16 cellular contexts compared by ENCODE assay signal in the genomic region with DNA sequence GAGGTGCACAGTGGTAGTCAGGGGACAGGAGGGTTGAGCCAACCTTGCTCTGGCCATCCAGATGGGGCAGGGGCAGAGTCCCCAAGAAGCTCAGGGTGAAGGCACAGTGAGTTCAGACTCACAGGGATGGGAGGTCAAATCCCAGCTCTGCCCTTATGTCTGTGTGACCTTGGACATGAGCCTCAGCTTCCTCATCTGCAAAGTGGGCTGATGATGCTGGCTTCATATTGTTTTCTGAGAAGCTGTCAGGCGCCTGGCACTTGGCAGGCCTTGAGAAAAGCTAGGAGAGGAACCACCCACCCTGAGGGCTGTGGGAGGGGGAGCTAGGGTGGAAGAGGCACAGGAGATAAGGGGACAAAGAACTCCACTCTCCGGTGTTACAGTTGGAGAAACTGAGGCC. TPM values are rescaled to one million over a fixed set of nuclear protein-coding genes. Genes with fewer than 3 reads are reported as not detected.
A peak's percentile ranks its signal among the peaks of the same experiment; 100 is the strongest.
DNase-seq lines count a peak whose midpoint lies in the region; ATAC-seq, FAIRE-seq and TF ChIP-seq lines count a peak whose summit lies in the region.
"Had no signal": no experiment of that assay in that cellular context is flagged by ENCODE, and none has a peak within 500 bp of the region (broad histone marks: within the 10 kb centered on the region; RNA-seq: fewer than 3 reads in every experiment).

No MANE protein-coding gene starts in this region.

- H4K91ac ChIP-seq in IMR-90 (ENCODE audit: insufficient read depth, low read depth, low read length) = peak overlapping the region; percentile 98
- H4K91ac ChIP-seq in neuronal stem cell (ENCODE audit: low read depth, low read length, poor library complexity) = no peak overlapping the region

- peak overlapping the region; percentile 92 for H4K8ac ChIP-seq in IMR-90 (ENCODE audit: low read depth in 2 of 2, low read length in 2 of 2)
- no peak overlapping the region for H4K8ac ChIP-seq in neuronal stem cell (ENCODE audit: low read depth, low read length)

- peak overlapping the region; percentile 88 for H3K14ac ChIP-seq in IMR-90 (replicated peaks; ENCODE audit: low read depth, low read length)
- H3K14ac ChIP-seq in neuronal stem cell (ENCODE audit: low read length) = no peak overlapping the region

- TF ChIP-seq RAD21 in IMR-90 (IDR thresholded peaks at IDR 0.05; ENCODE audit: low read length) = no peak
- no peak for TF ChIP-seq RAD21 in GM12878 (IDR thresholded peaks at IDR 0.05; ENCODE audit: insufficient read depth, low read depth, low read length)

- intact Hi-C loops in activated CD4-positive, alpha-beta T cell treated with anti-CD3 and anti-CD28 coated beads for 36 hours (cut with DNase I, micrococcal nuclease) = no loop called here
- intact Hi-C loops in IMR-90 (cut with micrococcal nuclease) (no loop called here), GM12878 (cut with micrococcal nuclease; ENCODE audit: unreplicated experiment) (loop anchor here (1.0 kb wide), 1 partner anchor 21 kb away; no protein-coding TSS in a partner anchor)

- H3K27ac ChIP-seq in IMR-90 (ENCODE audit: insufficient read depth, low read length) = peak overlapping the region; percentile 94
- H3K27ac ChIP-seq in GM12878 (ENCODE audit: control insufficient read depth, insufficient read depth) = peak overlapping the region; percentile 91
- no peak overlapping the region for H3K27ac ChIP-seq in neuronal stem cell (replicated peaks; ENCODE audit: low read length)
- H3K27ac ChIP-seq: gastrocnemius medialis had no signal

- H3K36me3 Mint-ChIP-seq in activated CD4-positive, alpha-beta T cell treated with anti-CD3 and anti-CD28 coated beads for 36 hours (ENCODE audit: low read depth) = peaks cover 39% of the 10 kb centered on the region

- H3K36me3 ChIP-seq in IMR-90 (ENCODE audit: control insufficient read depth, insufficient read depth, low read length) (no peaks in the 10 kb centered on the region), GM12878 (ENCODE audit: control insufficient read depth in 2 of 2, insufficient read depth in 2 of 2, low read length in 1 of 2) (peaks cover 0 to 8% of the 10 kb centered on the region in 2 experiments; a peak in 1 of 4 replicates), neuronal stem cell (replicated peaks in 1 of 2; ENCODE audit: control insufficient read depth in 2 of 2, insufficient read depth in 2 of 2, low read length in 2 of 2) (peaks cover 0 to 3% of the 10 kb centered on the region in 2 donors)
- H3K36me3 ChIP-seq: gastrocnemius medialis had no signal

- H2AK5ac ChIP-seq in IMR-90 (ENCODE audit: low read depth, low read length) = peak overlapping the region; percentile 99
- peak overlapping the region; percentile 6 for H2AK5ac ChIP-seq in neuronal stem cell (ENCODE audit: low read depth, low read length)

- CTCF ChIA-PET in activated CD4-positive, alpha-beta T cell treated with anti-CD3 and anti-CD28 coated beads for 36 hours (lab: Charles Lee) = interaction anchor here (0.5 to 1.8 kb wide), 6 partner anchors 9 to 51 kb away, joined by 3 to 9 read pairs (median 5); no protein-coding TSS in a partner anchor
- CTCF ChIA-PET in IMR-90 (lab: Yijun Ruan, JAX) = interaction anchor here (0.7 kb wide), 1 partner anchor 107 kb away, joined by 3 read pairs; no protein-coding TSS in a partner anchor
- CTCF ChIA-PET in GM12878 (lab: Yijun Ruan, JAX) = interaction anchor here (0.6 to 1.9 kb wide), 4 partner anchors 17 to 183 kb away, joined by 3 to 13 read pairs (median 4); no protein-coding TSS in a partner anchor

- H3K27me3 ChIP-seq in IMR-90 (ENCODE audit: control insufficient read depth, insufficient read depth, low read length) (no peaks in the 10 kb centered on the region), GM12878 (replicated peaks in 1 of 2; ENCODE audit: control insufficient read depth in 2 of 2, insufficient read depth in 2 of 2, low read length in 1 of 2) (no peaks in the 10 kb centered on the region), neuronal stem cell (ENCODE audit: control insufficient read depth in 3 of 3, insufficient read depth in 3 of 3, low read depth in 1 of 3, low read length in 3 of 3) (peaks cover 0 to 49% (median 0%) of the 10 kb centered on the region in 3 experiments)

- H2BK20ac ChIP-seq in IMR-90 (ENCODE audit: low read depth, low read length) = peak overlapping the region; percentile 98

- TF ChIP-seq CTCF in IMR-90 (conservative IDR thresholded peaks at IDR 0.05; ENCODE audit: low read depth, low read length) (no peak), GM12878 (IDR thresholded peaks at IDR 0.05 in 2 of 3, conservative IDR thresholded peaks at IDR 0.05 in 1 of 3; ENCODE audit: control insufficient read depth in 2 of 3, extremely low read depth in 1 of 3, insufficient read depth in 1 of 3, low read depth in 3 of 3, low read length in 3 of 3) (no peak)

- H3K4me2 ChIP-seq in IMR-90 (ENCODE audit: low read depth, low read length) = no peak overlapping the region
- H3K4me2 ChIP-seq in GM12878 (ENCODE audit: control insufficient read depth, insufficient read depth) = no peak overlapping the region
- H3K4me2 ChIP-seq in neuronal stem cell (ENCODE audit: insufficient read depth, low read length, poor library complexity, severe bottlenecking) = no peak overlapping the region

- WGBS in IMR-90 (ENCODE audit: extremely low coverage in 2 of 2, insufficient read length in 1 of 2), 2 experiments = no CpG with 5 or more reads among the region's 2 CpGs
- 75% methylated on average over 2 of the region's 2 CpGs for WGBS in GM12878 (ENCODE audit: insufficient coverage, insufficient replicate concordance, low lambda C conversion rate, missing lambda C conversion rate)
- WGBS in neuronal stem cell (ENCODE audit: extremely low coverage in 2 of 2, insufficient read length in 2 of 2, insufficient replicate concordance in 1 of 2), 2 donors = no CpG with 5 or more reads among the region's 2 CpGs

- FAIRE-seq in GM12878 (lab: Jason Lieb, UNC) = no peak
- FAIRE-seq: A204.1 had no signal

- H3K9me3 ChIP-seq in IMR-90 (ENCODE audit: control insufficient read depth, insufficient read depth, low read length) (no peaks in the 10 kb centered on the region), GM12878 (replicated peaks; ENCODE audit: control insufficient read depth, insufficient read depth, low read length) (no peaks in the 10 kb centered on the region), neuronal stem cell (replicated peaks in 1 of 2; ENCODE audit: control insufficient read depth in 2 of 2, insufficient read depth in 1 of 2, low read depth in 1 of 2, low read length in 2 of 2) (no peaks in the 10 kb centered on the region)
- H3K9me3 ChIP-seq: gastrocnemius medialis had no signal

- TF ChIP-seq EP300 in GM12878 (IDR thresholded peaks at IDR 0.05; ENCODE audit: borderline replicate concordance in 1 of 2, control insufficient read depth in 1 of 2, low read depth in 2 of 2, low read length in 2 of 2) = no peak

- in situ Hi-C loops in IMR-90 (cut with MboI; ENCODE audit: low sequenced_read_pairs) (no loop called here), GM12878 (cut with MboI) (no loop called here)

- TF ChIP-seq POLR2A in IMR-90 (IDR thresholded peaks at IDR 0.05; ENCODE audit: low read depth, low read length) (no peak), GM12878 (IDR thresholded peaks at IDR 0.05; ENCODE audit: low read depth, low read length) (no peak)

- 0 out of 2 replicates have a peak, but pooled peaks cover 1% of the 10 kb centered on the region for H3K79me2 ChIP-seq in GM12878 (ENCODE audit: control insufficient read depth, insufficient read depth, low read length)

- ATAC-seq in activated CD4-positive, alpha-beta T cell treated with anti-CD3 and anti-CD28 coated beads for 36 hours = no peak
- ATAC-seq in IMR-90 (ENCODE audit: low read depth) (no peak), GM12878 (no peak)
- ATAC-seq: gastrocnemius medialis had no signal

- SMC1A ChIA-PET in GM12878 (lab: Charles Lee; ENCODE audit: uncharacterized antibody, unreplicated experiment) = interaction anchor here (1.0 to 2.2 kb wide), 5 partner anchors 9 to 293 kb away, joined by 3 to 13 read pairs (median 4); no protein-coding TSS in a partner anchor

- H3K4me1 ChIP-seq in IMR-90 (ENCODE audit: control insufficient read depth, insufficient read depth, low read length) (peaks cover 57% of the 10 kb centered on the region), GM12878 (ENCODE audit: control insufficient read depth, insufficient read depth, low read length) (peaks cover 57% of the 10 kb centered on the region), neuronal stem cell (ENCODE audit: control insufficient read depth in 2 of 2, insufficient read depth in 1 of 2, low read depth in 1 of 2, low read length in 2 of 2) (peaks cover 8% of the 10 kb centered on the region in 2 donors)
- H3K4me1 ChIP-seq: gastrocnemius medialis had no signal

- H4K20me1 ChIP-seq in IMR-90 (ENCODE audit: insufficient read depth, low read length) = peaks cover 3% of the 10 kb centered on the region; the same call in 1 of the 2 replicates
- no peaks in the 10 kb centered on the region for H4K20me1 ChIP-seq in GM12878 (ENCODE audit: control insufficient read depth, insufficient read depth)

- peaks cover 92% of the 10 kb centered on the region for H3K4me1 Mint-ChIP-seq in activated CD4-positive, alpha-beta T cell treated with anti-CD3 and anti-CD28 coated beads for 36 hours

- H2BK15ac ChIP-seq in IMR-90 (ENCODE audit: low read depth, low read length) (peak overlapping the region; percentile 100), neuronal stem cell (ENCODE audit: low read length) (no peak overlapping the region)

- dilution Hi-C loops in IMR-90 (cut with HindIII; ENCODE audit: low sequenced_read_pairs, unreplicated experiment) = no loop called here

- RAD21 ChIA-PET in GM12878 (lab: Charles Lee; ENCODE audit: unreplicated experiment) = interaction anchor here (1.0 to 1.5 kb wide), 3 partner anchors 9 to 302 kb away, joined by 3 read pairs; a partner anchor contains a TSS

- peaks cover 0 to 20% of the 10 kb centered on the region in 2 experiments; a peak in 2 of 4 replicates for H3K79me1 ChIP-seq in IMR-90 (ENCODE audit: low read depth in 1 of 2, low read length in 2 of 2)
- no peaks in the 10 kb centered on the region for H3K79me1 ChIP-seq in neuronal stem cell (ENCODE audit: low read depth, low read length)

- H3K4me3 ChIP-seq in IMR-90 (ENCODE audit: insufficient read depth, low read depth, low read length) (no peak overlapping the region), GM12878 (no peak overlapping the region), neuronal stem cell (ENCODE audit: low read length in 2 of 2) (no peak overlapping the region)
- H3K4me3 ChIP-seq: gastrocnemius medialis had no signal

- H2BK120ac ChIP-seq in IMR-90 (ENCODE audit: low read depth, low read length) (peak overlapping the region; percentile 99), neuronal stem cell (ENCODE audit: low read depth, low read length) (no peak overlapping the region)

- H3K9me1 ChIP-seq in IMR-90 (ENCODE audit: insufficient read depth, low read length) = peaks cover 37% of the 10 kb centered on the region

- H3K4ac ChIP-seq in IMR-90 (ENCODE audit: low read depth, low read length) (peak overlapping the region; percentile 98), neuronal stem cell (ENCODE audit: low read length) (no peak overlapping the region)

- no peak overlapping the region for H3K4me3 Mint-ChIP-seq in activated CD4-positive, alpha-beta T cell treated with anti-CD3 and anti-CD28 coated beads for 36 hours

- H3K23ac ChIP-seq in IMR-90 (ENCODE audit: low read depth, low read length) (peak overlapping the region; percentile 90; the same call in 1 of the 2 replicates), neuronal stem cell (ENCODE audit: low read depth, low read length, poor library complexity) (no peak overlapping the region)

- peak overlapping the region; percentile 89 for H4K5ac ChIP-seq in IMR-90 (ENCODE audit: low read depth, low read length)

- H3K56ac ChIP-seq in IMR-90 (ENCODE audit: extremely low read depth, insufficient read depth, low read length) = peak overlapping the region; percentile 93

- peak overlapping the region; percentile 85 for H3K18ac ChIP-seq in IMR-90 (ENCODE audit: low read depth, low read length)
- H3K18ac ChIP-seq in neuronal stem cell (ENCODE audit: low read length) = no peak overlapping the region

- H3K27ac Mint-ChIP-seq in activated CD4-positive, alpha-beta T cell treated with anti-CD3 and anti-CD28 coated beads for 36 hours = peak overlapping the region; percentile 98

- peak overlapping the region; percentile 92 for H2AK9ac ChIP-seq in IMR-90 (replicated peaks; ENCODE audit: low read depth, low read length, poor library complexity)

- H3K9me3 Mint-ChIP-seq in activated CD4-positive, alpha-beta T cell treated with anti-CD3 and anti-CD28 coated beads for 36 hours (ENCODE audit: low read depth) = no peaks in the 10 kb centered on the region
- H3K9me3 Mint-ChIP-seq: nephron had no signal

- DNase-seq in activated CD4-positive, alpha-beta T cell treated with anti-CD3 and anti-CD28 coated beads for 36 hours = no peak
- DNase-seq in activated CD4-positive, alpha-beta T cell treated with anti-CD3 and anti-CD28 coated beads for 1 hour = no peak
- no peak for DNase-seq in IMR-90
- DNase-seq in GM12878 (ENCODE audit: low read depth, low spot score) = no peak
- no peak for DNase-seq in neuronal stem cell (ENCODE audit: low spot score)
- no peak for DNase-seq in stimulated activated CD4-positive, alpha-beta T cell treated with anti-CD3 and anti-CD28 coated beads, Interleukin-4, amount 100 ng/mL, for 4 hours
- DNase-seq in SKM-1 (lab: John Stamatoyannopoulos, UW; ENCODE audit: unreplicated experiment) = no peak
- no peak for DNase-seq in COLO829 (ENCODE audit: low spot score)
- DNase-seq: EL, gastrocnemius medialis, H9, kidney glomerular epithelial cell, NCI-H1417 treated with DMSO at 0.1 percent for 48 hours, NCI-H524 treated with DMSO at 0.1 percent for 48 hours had no signal

- H2BK5ac ChIP-seq in IMR-90 (ENCODE audit: low read depth, low read length, poor library complexity, severe bottlenecking) (peak overlapping the region; percentile 96), neuronal stem cell (ENCODE audit: low read length) (no peak overlapping the region)

- no TSS peak for BruUV-seq in IMR-90 (replicated peaks; lab: Mats Ljungman, UMichigan)
- BruUV-seq in GM12878 (replicated peaks; lab: Mats Ljungman, UMichigan) = no TSS peak

- no peak overlapping the region for H2BK12ac ChIP-seq in neuronal stem cell (ENCODE audit: low read length)

- H3K9ac ChIP-seq in IMR-90 (ENCODE audit: low read depth, low read length) = 0 out of 2 replicates have a peak overlapping the region, but pooled peaks have one; percentile 25
- H3K9ac ChIP-seq in GM12878 (ENCODE audit: control insufficient read depth, insufficient read depth, low read length) = no peak overlapping the region
- no peak overlapping the region for H3K9ac ChIP-seq in neuronal stem cell (ENCODE audit: low read depth, low read length, poor library complexity)

- H2AFZ ChIP-seq in IMR-90 (replicated peaks; ENCODE audit: low read length, poor library complexity) (no peak overlapping the region), GM12878 (ENCODE audit: control insufficient read depth, low read depth, low read length) (no peak overlapping the region), neuronal stem cell (ENCODE audit: low read length) (no peak overlapping the region)

- H3K27me3 Mint-ChIP-seq in activated CD4-positive, alpha-beta T cell treated with anti-CD3 and anti-CD28 coated beads for 36 hours = no peaks in the 10 kb centered on the region

- POLR2A ChIA-PET in activated CD4-positive, alpha-beta T cell treated with anti-CD3 and anti-CD28 coated beads for 36 hours (lab: Charles Lee) = interaction anchor here (0.8 kb wide), 1 partner anchor 64 kb away, joined by 3 read pairs; no protein-coding TSS in a partner anchor
- POLR2A ChIA-PET in IMR-90 (lab: Charles Lee; ENCODE audit: unreplicated experiment) (no interaction called here), GM12878 (lab: Charles Lee) (interaction anchor here (2.2 kb wide), 1 partner anchor 15 kb away, joined by 5 read pairs; no protein-coding TSS in a partner anchor)

RNA-seq across cellular contexts. Expression of a gene that starts 23.6 kb away (rescaled TPM):
- 10 to 100 TPM; 33.1 to 42.8 TPM for total RNA-seq in activated CD4-positive, alpha-beta T cell treated with anti-CD3 and anti-CD28 coated beads for 36 hours
- total RNA-seq in IMR-90 (2012; rRNA removed) (0.28 and 0.36 TPM in 2 replicates), GM12878 (2014; rRNA removed) (23.2 TPM in 2 replicates), GM12878 (2014; rRNA removed; fragmentation: Illumina TruSeq; extraction: Trizol) (17.2 and 18.3 TPM in 2 replicates), GM12878 (2021) (25.8 and 26.0 TPM in 2 replicates)
- polyA plus RNA-seq in IMR-90 (2012; rRNA removed) (0.55 and 0.85 TPM in 2 replicates), GM12878 (2011; rRNA removed) (19.4 and 24.1 TPM in 2 replicates), GM12878 (2014; fragmentation: Illumina TruSeq; extraction: Trizol) (9.1 and 16.6 TPM in 2 replicates), GM12878 (2014; fragmentation: Nextera tagmentation; extraction: Ambion mirVana) (1 to 10 TPM; 1.5 to 1.8 TPM), GM12878 (2014; rRNA removed) (23.6 and 27.3 TPM in 2 replicates), GM12878 (2016; fragmentation: Nextera tagmentation; extraction: Ambion mirVana) (10 to 100 TPM; 12.4 TPM)
- polyA plus RNA-seq in IMR-90 (2012; cell fraction: cytosol; rRNA removed) = 0.38 TPM in 2 replicates
- polyA plus RNA-seq in IMR-90 (2012; cell fraction: nucleus; rRNA removed; ENCODE audit: low replicate concordance) = 0.68 and 0.84 TPM in 2 replicates
- total RNA-seq in GM12878 (2013; cell fraction: nucleolus; rRNA removed) = 94.2 and 114 TPM in 2 replicates
- polyA plus RNA-seq in GM12878 (2011; ENCODE audit: low read depth) = 7.0 TPM
- 22.7 and 30.1 TPM in 2 replicates for polyA plus RNA-seq in GM12878 (2011; cell fraction: cytosol; rRNA removed)
- 148 and 167 TPM in 2 replicates for polyA plus RNA-seq in GM12878 (2011; cell fraction: nucleus; rRNA removed)
- 15.7 and 21.2 TPM in 2 replicates for polyA plus RNA-seq in GM12878 (2012)
- 14.9 and 23.6 TPM in 2 replicates for polyA minus RNA-seq in GM12878 (2011; rRNA and poly(A)+ RNA removed)
- polyA minus RNA-seq in GM12878 (2011; cell fraction: cytosol; rRNA and poly(A)+ RNA removed) = 5.5 and 6.7 TPM in 2 replicates
- polyA minus RNA-seq in GM12878 (2011; cell fraction: nucleus; rRNA and poly(A)+ RNA removed) = 23.1 and 31.4 TPM in 2 replicates
- polyA plus RNA-seq in neuronal stem cell (2013, experiment 1 of 2) = not detected
- not detected for polyA plus RNA-seq in neuronal stem cell (2013, experiment 2 of 2)
- total RNA-seq: H9 had no signal

Comparison
In these comparisons a context has a peak if more than half of its experiments do, and no peak if none do; other contexts are left out.
1. RNA of a gene that starts 23.6 kb away (total RNA-seq): 33.1 to 42.8 TPM in activated CD4-positive, alpha-beta T cell treated with anti-CD3 and anti-CD28 coated beads for 36 hours and 17.2 to 114 TPM in GM12878; 0.28 to 0.36 TPM in IMR-90; every median in the first group is over 10 times any median in the second.